In genomic region chr1:160284220-160284781, GRCh38 we compare ENCODE assay signal across 1 cellular context.
TF ChIP-seq lines count a peak whose summit lies in the region.

No MANE protein-coding gene starts in this region.

TF ChIP-seq in GM12878, 131 proteins besides CTCF, POLR2A, EP300 and RAD21:
- no peak for TF ChIP-seq NKRF (conservative IDR thresholded peaks at IDR 0.05)
- no peak for TF ChIP-seq NR2C2 (IDR thresholded peaks at IDR 0.05; ENCODE audit: borderline replicate concordance, control insufficient read depth, insufficient read length, low read depth)
- no peak for TF ChIP-seq HDAC2 (IDR thresholded peaks at IDR 0.05)
- no peak for TF ChIP-seq TCF12 (IDR thresholded peaks at IDR 0.05; ENCODE audit: low read depth, low read length)
- TF ChIP-seq FOXK2 (IDR thresholded peaks at IDR 0.05): no peak
- no peak for TF ChIP-seq PAX5 (IDR thresholded peaks at IDR 0.05; ENCODE audit: borderline replicate concordance, low read depth, low read length)
- TF ChIP-seq SRF (IDR thresholded peaks at IDR 0.05; ENCODE audit: low read depth in 2 of 2, low read length in 2 of 2): no peak
- TF ChIP-seq SUZ12 (IDR thresholded peaks at IDR 0.05; ENCODE audit: unreplicated experiment): no peak
